In the genomic region with DNA sequence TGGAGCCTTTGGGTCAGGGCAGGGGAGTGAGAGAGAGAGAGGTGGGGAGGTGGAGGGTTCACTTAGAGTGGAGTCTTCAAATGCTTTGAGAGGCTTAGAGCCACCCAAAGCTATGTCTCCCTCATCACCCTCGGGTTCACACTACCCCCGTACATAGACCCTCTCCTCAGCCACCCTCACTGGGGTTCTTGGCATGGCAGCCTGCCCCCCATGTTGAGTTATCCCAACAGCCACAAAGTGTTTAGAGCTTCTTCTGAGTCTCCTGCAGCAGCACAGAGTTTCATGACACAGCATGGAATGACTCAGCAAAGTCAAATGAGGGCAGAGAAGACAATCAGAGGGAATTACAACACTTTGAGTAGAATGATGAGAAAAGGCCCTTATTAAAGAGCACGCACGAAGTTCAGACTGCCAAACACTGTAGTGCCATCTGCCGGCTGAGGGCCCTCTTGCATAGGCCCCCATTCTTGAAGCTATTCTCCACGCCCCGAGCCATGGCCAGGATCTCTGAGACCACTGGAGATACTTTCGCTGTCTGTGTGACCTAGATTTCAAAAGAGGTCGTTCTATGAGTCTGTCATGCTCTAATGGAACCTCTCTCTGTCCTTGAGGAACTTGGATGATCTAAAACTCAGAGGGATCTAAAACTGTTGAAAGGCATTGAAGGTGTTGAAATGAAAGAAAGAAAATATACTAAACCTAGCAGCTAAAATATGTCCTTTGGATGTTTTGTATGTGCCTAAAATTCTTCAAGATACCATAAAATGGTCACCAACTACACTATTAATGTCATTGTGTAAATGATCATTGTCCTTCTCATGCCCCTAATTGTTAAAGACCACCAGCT, we compare ENCODE assay signal across 8 cellular contexts.
DNase-seq lines count a peak whose midpoint lies in the region; ATAC-seq and TF ChIP-seq lines count a peak whose summit lies in the region.

No MANE protein-coding gene starts in this region.

- ATAC-seq in GM18861 (IDR thresholded peaks at IDR 0.05; ENCODE audit: unreplicated experiment): peak; percentile 72
- ATAC-seq in HG03439 (IDR thresholded peaks at IDR 0.05; ENCODE audit: unreplicated experiment): peak; percentile 73
- peak; percentile 81 for ATAC-seq in activated CD8-positive, alpha-beta T cell treated with anti-CD3 and anti-CD28 coated beads, Interleukin-2, amount 10 ng/mL, durations not matched to agents 7 days and 5 days
- ATAC-seq in mucosa of descending colon: peak; percentile 91

- H3K9me3 ChIP-seq in mucosa of descending colon: no peaks in the 10 kb centered on the region

- no peaks in the 10 kb centered on the region for H3K4me1 ChIP-seq in mucosa of descending colon (ENCODE audit: low read depth)

- H3K4me3 ChIP-seq in AG04449 (ENCODE audit: low read depth, low read length): no peak overlapping the region
- H3K4me3 ChIP-seq in mucosa of descending colon: no peak overlapping the region

- no peak overlapping the region for H3K27ac Mint-ChIP-seq in activated CD8-positive, alpha-beta T cell treated with anti-CD3 and anti-CD28 coated beads, Interleukin-2, amount 10 ng/mL, durations not matched to agents 7 days and 5 days

- intact Hi-C loops in mucosa of descending colon (cut with DNase I, micrococcal nuclease): loop anchor here (10.0 kb wide), 2 partner anchors 215 to 635 kb away; no protein-coding TSS in a partner anchor

- no peaks in the 10 kb centered on the region for H3K36me3 ChIP-seq in mucosa of descending colon (ENCODE audit: low read depth)

- CTCF ChIA-PET in AG04449 (lab: Yijun Ruan, JAX): interaction anchor here (0.6 to 3.0 kb wide), 73 partner anchors 10 to 904 kb away, joined by 3 to 23 read pairs (median 4); a partner anchor contains a TSS
- CTCF ChIA-PET in activated CD8-positive, alpha-beta T cell treated with anti-CD3 and anti-CD28 coated beads, Interleukin-2, amount 10 ng/mL, durations not matched to agents 7 days and 5 days (lab: Charles Lee): interaction anchor here (0.5 to 2.5 kb wide), 37 partner anchors 9 to 906 kb away, joined by 3 to 39 read pairs (median 3); a partner anchor contains a TSS

- no peaks in the 10 kb centered on the region for H3K9me3 Mint-ChIP-seq in activated CD8-positive, alpha-beta T cell treated with anti-CD3 and anti-CD28 coated beads, Interleukin-2, amount 10 ng/mL, durations not matched to agents 7 days and 5 days (ENCODE audit: insufficient read depth)

- no peaks in the 10 kb centered on the region for H3K27me3 Mint-ChIP-seq in activated CD8-positive, alpha-beta T cell treated with anti-CD3 and anti-CD28 coated beads, Interleukin-2, amount 10 ng/mL, durations not matched to agents 7 days and 5 days (ENCODE audit: low read depth)

- peak; percentile 87 for DNase-seq in AG04449 (ENCODE audit: low read depth, low spot score)
- DNase-seq in NCI-H774 (lab: John Stamatoyannopoulos, UW): peak; percentile 62
- DNase-seq in activated CD8-positive, alpha-beta T cell treated with anti-CD3 and anti-CD28 coated beads, Interleukin-2, amount 10 ng/mL, durations not matched to agents 7 days and 5 days: peak; percentile 68
- DNase-seq in epidermal melanocyte (ENCODE audit: insufficient read length, low spot score): peak; percentile 86
- peak; percentile 59 to 86 (median 73) for DNase-seq in mucosa of descending colon
- DNase-seq in stimulated activated CD8-positive, alpha-beta memory T cell treated with anti-CD3 and anti-CD28 coated beads, Interleukin-7, amount 100 ng/mL, for 24 hours (ENCODE audit: low read depth): peak; percentile 26

- POLR2A ChIA-PET in AG04449 (lab: Yijun Ruan, JAX): interaction anchor here (0.6 to 1.0 kb wide), 4 partner anchors 15 to 206 kb away, joined by 3 read pairs; no protein-coding TSS in a partner anchor
- POLR2A ChIA-PET in activated CD8-positive, alpha-beta T cell treated with anti-CD3 and anti-CD28 coated beads, Interleukin-2, amount 10 ng/mL, durations not matched to agents 7 days and 5 days (lab: Charles Lee): no interaction called here

- no peak overlapping the region for H3K4me3 Mint-ChIP-seq in activated CD8-positive, alpha-beta T cell treated with anti-CD3 and anti-CD28 coated beads, Interleukin-2, amount 10 ng/mL, durations not matched to agents 7 days and 5 days

- TF ChIP-seq CTCF in AG04449 (IDR thresholded peaks at IDR 0.05; ENCODE audit: insufficient read depth, low read length, missing control alignments) (peak; percentile 93), mucosa of descending colon (IDR thresholded peaks at IDR 0.05) (peak; percentile 52)

- H3K36me3 Mint-ChIP-seq in activated CD8-positive, alpha-beta T cell treated with anti-CD3 and anti-CD28 coated beads, Interleukin-2, amount 10 ng/mL, durations not matched to agents 7 days and 5 days (ENCODE audit: low read depth): no peaks in the 10 kb centered on the region

- H3K4me1 Mint-ChIP-seq in activated CD8-positive, alpha-beta T cell treated with anti-CD3 and anti-CD28 coated beads, Interleukin-2, amount 10 ng/mL, durations not matched to agents 7 days and 5 days (ENCODE audit: low read depth): peaks cover 7% of the 10 kb centered on the region

Comparison
In these comparisons a context has a peak if more than half of its experiments do, and no peak if none do; other contexts are left out.
1. DNase-seq: peak in every context shown above with its lines; median percentile 87 in AG04449; 86 in epidermal melanocyte; 73 in mucosa of descending colon; 68 in activated CD8-positive, alpha-beta T cell treated with anti-CD3 and anti-CD28 coated beads, Interleukin-2, amount 10 ng/mL, durations not matched to agents 7 days and 5 days; 62 in NCI-H774; 26 in stimulated activated CD8-positive, alpha-beta memory T cell treated with anti-CD3 and anti-CD28 coated beads, Interleukin-7, amount 100 ng/mL, for 24 hours.